ENCODE assay signal across 19 cellular contexts in genomic region chr7:89761173-89761572, GRCh38.
"Had no signal": no experiment of that assay in that cellular context is flagged by ENCODE, and none has a peak within 500 bp of the region (broad histone marks: within the 10 kb centered on the region; RNA-seq: fewer than 3 reads in every experiment).

No MANE protein-coding gene starts in this region.

- H3K4me1 Mint-ChIP-seq: activated CD4-positive, alpha-beta memory T cell treated with anti-CD3 and anti-CD28 coated beads, Interleukin-2, amount 10 ng/mL, durations not matched to agents 7 days and 5 days; activated CD4-positive, alpha-beta T cell treated with anti-CD3 and anti-CD28 coated beads, Interleukin-2, amount 10 ng/mL, durations not matched to agents 24 days and 14 days; activated naive CD4-positive, alpha-beta T cell treated with anti-CD3 and anti-CD28 coated beads, Interleukin-2, amount 10 ng/mL, durations not matched to agents 7 days and 5 days; naive thymus-derived CD8-positive, alpha-beta T cell had no signal

- H3K27ac ChIP-seq: brain microvascular endothelial cell, dorsolateral prefrontal cortex, heart left ventricle, ovary, prostate gland had no signal

- DNase-seq: activated CD4-positive, alpha-beta memory T cell treated with anti-CD3 and anti-CD28 coated beads, Interleukin-2, amount 10 ng/mL, durations not matched to agents 7 days and 5 days; activated CD4-positive, alpha-beta T cell treated with anti-CD3 and anti-CD28 coated beads, Interleukin-2, amount 10 ng/mL, durations not matched to agents 24 days and 14 days; activated effector memory CD4-positive, alpha-beta T cell treated with anti-CD3 and anti-CD28 coated beads, Interleukin-2, amount 50 U/mL, for 16 hours; activated naive CD4-positive, alpha-beta T cell treated with anti-CD3 and anti-CD28 coated beads, Interleukin-2, amount 10 ng/mL, durations not matched to agents 7 days and 5 days; activated T-cell treated with anti-CD3 and anti-CD28 coated beads, Interleukin-2, amount 50 U/mL, for 72 hours; anterior cingulate cortex; brain microvascular endothelial cell; central memory CD4-positive, alpha-beta T cell; dorsolateral prefrontal cortex; naive thymus-derived CD8-positive, alpha-beta T cell; ovary; SK-N-SH; stimulated activated CD4-positive, alpha-beta T cell treated with anti-CD3 and anti-CD28 coated beads, Interleukin-2, amount 100 ng/mL, for 24 hours; stimulated activated naive CD4-positive, alpha-beta T cell had no signal

- H3K27me3 Mint-ChIP-seq: activated CD4-positive, alpha-beta memory T cell treated with anti-CD3 and anti-CD28 coated beads, Interleukin-2, amount 10 ng/mL, durations not matched to agents 7 days and 5 days; activated CD4-positive, alpha-beta T cell treated with anti-CD3 and anti-CD28 coated beads, Interleukin-2, amount 10 ng/mL, durations not matched to agents 24 days and 14 days; activated naive CD4-positive, alpha-beta T cell treated with anti-CD3 and anti-CD28 coated beads, Interleukin-2, amount 10 ng/mL, durations not matched to agents 7 days and 5 days; naive thymus-derived CD8-positive, alpha-beta T cell had no signal

- H3K36me3 ChIP-seq: brain microvascular endothelial cell, heart left ventricle, ovary, prostate gland had no signal

- H3K4me3 ChIP-seq: dorsolateral prefrontal cortex, heart left ventricle, lung, ovary, prostate gland had no signal

- H3K4me3 Mint-ChIP-seq: activated CD4-positive, alpha-beta memory T cell treated with anti-CD3 and anti-CD28 coated beads, Interleukin-2, amount 10 ng/mL, durations not matched to agents 7 days and 5 days; activated CD4-positive, alpha-beta T cell treated with anti-CD3 and anti-CD28 coated beads, Interleukin-2, amount 10 ng/mL, durations not matched to agents 24 days and 14 days; activated naive CD4-positive, alpha-beta T cell treated with anti-CD3 and anti-CD28 coated beads, Interleukin-2, amount 10 ng/mL, durations not matched to agents 7 days and 5 days; activated T-cell treated with anti-CD3 and anti-CD28 coated beads, Interleukin-2, amount 50 U/mL, for 72 hours; naive thymus-derived CD8-positive, alpha-beta T cell had no signal

- H3K36me3 Mint-ChIP-seq: activated naive CD4-positive, alpha-beta T cell treated with anti-CD3 and anti-CD28 coated beads, Interleukin-2, amount 10 ng/mL, durations not matched to agents 7 days and 5 days; naive thymus-derived CD8-positive, alpha-beta T cell had no signal

- H3K9me3 ChIP-seq: ovary, prostate gland, SK-N-SH had no signal

- H3K27ac Mint-ChIP-seq: activated CD4-positive, alpha-beta memory T cell treated with anti-CD3 and anti-CD28 coated beads, Interleukin-2, amount 10 ng/mL, durations not matched to agents 7 days and 5 days; activated CD4-positive, alpha-beta T cell treated with anti-CD3 and anti-CD28 coated beads, Interleukin-2, amount 10 ng/mL, durations not matched to agents 24 days and 14 days; activated naive CD4-positive, alpha-beta T cell treated with anti-CD3 and anti-CD28 coated beads, Interleukin-2, amount 10 ng/mL, durations not matched to agents 7 days and 5 days; activated T-cell treated with anti-CD3 and anti-CD28 coated beads, Interleukin-2, amount 50 U/mL, for 72 hours; naive thymus-derived CD8-positive, alpha-beta T cell had no signal

- H3K4me1 ChIP-seq: heart left ventricle, prostate gland had no signal

- H3K9me3 Mint-ChIP-seq: activated CD4-positive, alpha-beta memory T cell treated with anti-CD3 and anti-CD28 coated beads, Interleukin-2, amount 10 ng/mL, durations not matched to agents 7 days and 5 days; activated CD4-positive, alpha-beta T cell treated with anti-CD3 and anti-CD28 coated beads, Interleukin-2, amount 10 ng/mL, durations not matched to agents 24 days and 14 days; activated naive CD4-positive, alpha-beta T cell treated with anti-CD3 and anti-CD28 coated beads, Interleukin-2, amount 10 ng/mL, durations not matched to agents 7 days and 5 days; activated T-cell treated with anti-CD3 and anti-CD28 coated beads, Interleukin-2, amount 50 U/mL, for 72 hours had no signal

- H3K27me3 ChIP-seq: brain microvascular endothelial cell, dorsolateral prefrontal cortex, heart left ventricle, ovary had no signal

- ATAC-seq: activated T-cell treated with anti-CD3 and anti-CD28 coated beads, Interleukin-2, amount 50 U/mL, for 72 hours; left lobe of liver; right cardiac atrium had no signal
